1 cellular context compared by ENCODE assay signal in the genomic region with DNA sequence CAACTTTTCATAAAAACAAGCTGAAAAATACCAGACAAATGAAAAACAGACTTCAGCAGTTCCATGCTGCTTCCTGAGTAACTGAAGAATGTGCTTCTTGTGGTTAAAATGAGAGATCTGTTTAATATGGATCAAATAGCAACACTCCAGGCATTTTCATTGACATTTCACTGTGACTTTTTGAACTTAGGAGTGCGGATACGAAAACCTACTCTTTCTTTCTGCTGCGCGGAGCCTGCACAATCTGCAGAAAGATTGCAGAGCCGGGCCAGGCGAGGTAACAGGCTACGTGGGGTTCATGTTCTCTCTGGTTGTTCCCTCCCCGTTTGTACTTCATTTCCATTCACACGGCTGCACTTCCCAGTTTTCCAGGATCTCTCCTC.
A peak's percentile ranks its signal among the peaks of the same experiment; 100 is the strongest.
TF ChIP-seq lines count a peak whose summit lies in the region.

No MANE protein-coding gene starts in this region.

TF ChIP-seq in SK-N-SH, 30 proteins besides CTCF, POLR2A, EP300 and RAD21 (continued from another document):
- TF ChIP-seq REST (IDR thresholded peaks at IDR 0.05; ENCODE audit: low read depth, low read length) = 0 out of 2 replicates have a peak, but pooled peaks have one; percentile 26
- TF ChIP-seq TCF12 (IDR thresholded peaks at IDR 0.05) = peak; percentile 99
- TF ChIP-seq GATA2 (CRISPR knock-in tag; IDR thresholded peaks at IDR 0.05) = no peak
- TF ChIP-seq, protein P1, sequence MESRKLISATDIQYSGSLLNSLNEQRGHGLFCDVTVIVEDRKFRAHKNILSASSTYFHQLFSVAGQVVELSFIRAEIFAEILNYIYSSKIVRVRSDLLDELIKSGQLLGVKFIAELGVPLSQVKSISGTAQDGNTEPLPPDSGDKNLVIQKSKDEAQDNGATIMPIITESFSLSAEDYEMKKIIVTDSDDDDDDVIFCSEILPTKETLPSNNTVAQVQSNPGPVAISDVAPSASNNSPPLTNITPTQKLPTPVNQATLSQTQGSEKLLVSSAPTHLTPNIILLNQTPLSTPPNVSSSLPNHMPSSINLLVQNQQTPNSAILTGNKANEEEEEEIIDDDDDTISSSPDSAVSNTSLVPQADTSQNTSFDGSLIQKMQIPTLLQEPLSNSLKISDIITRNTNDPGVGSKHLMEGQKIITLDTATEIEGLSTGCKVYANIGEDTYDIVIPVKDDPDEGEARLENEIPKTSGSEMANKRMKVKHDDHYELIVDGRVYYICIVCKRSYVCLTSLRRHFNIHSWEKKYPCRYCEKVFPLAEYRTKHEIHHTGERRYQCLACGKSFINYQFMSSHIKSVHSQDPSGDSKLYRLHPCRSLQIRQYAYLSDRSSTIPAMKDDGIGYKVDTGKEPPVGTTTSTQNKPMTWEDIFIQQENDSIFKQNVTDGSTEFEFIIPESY (IDR thresholded peaks at IDR 0.05; ENCODE audit: borderline replicate concordance, low read depth) = no peak; the same call in 1 of the 2 replicates
- peak; percentile 83; the same call in 1 of the 2 replicates for TF ChIP-seq SIN3A (IDR thresholded peaks at IDR 0.05; ENCODE audit: borderline replicate concordance, low read depth, low read length)
- TF ChIP-seq, protein P2, sequence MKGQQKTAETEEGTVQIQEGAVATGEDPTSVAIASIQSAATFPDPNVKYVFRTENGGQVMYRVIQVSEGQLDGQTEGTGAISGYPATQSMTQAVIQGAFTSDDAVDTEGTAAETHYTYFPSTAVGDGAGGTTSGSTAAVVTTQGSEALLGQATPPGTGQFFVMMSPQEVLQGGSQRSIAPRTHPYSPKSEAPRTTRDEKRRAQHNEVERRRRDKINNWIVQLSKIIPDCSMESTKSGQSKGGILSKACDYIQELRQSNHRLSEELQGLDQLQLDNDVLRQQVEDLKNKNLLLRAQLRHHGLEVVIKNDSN (IDR thresholded peaks at IDR 0.05; ENCODE audit: borderline replicate concordance, low read depth) = no peak
- no peak for TF ChIP-seq ELF1 (IDR thresholded peaks at IDR 0.05)
TF ChIP-seq in SK-N-SH: peak in this region for 14.
